9 cellular contexts compared by ENCODE assay signal in the genomic region with DNA sequence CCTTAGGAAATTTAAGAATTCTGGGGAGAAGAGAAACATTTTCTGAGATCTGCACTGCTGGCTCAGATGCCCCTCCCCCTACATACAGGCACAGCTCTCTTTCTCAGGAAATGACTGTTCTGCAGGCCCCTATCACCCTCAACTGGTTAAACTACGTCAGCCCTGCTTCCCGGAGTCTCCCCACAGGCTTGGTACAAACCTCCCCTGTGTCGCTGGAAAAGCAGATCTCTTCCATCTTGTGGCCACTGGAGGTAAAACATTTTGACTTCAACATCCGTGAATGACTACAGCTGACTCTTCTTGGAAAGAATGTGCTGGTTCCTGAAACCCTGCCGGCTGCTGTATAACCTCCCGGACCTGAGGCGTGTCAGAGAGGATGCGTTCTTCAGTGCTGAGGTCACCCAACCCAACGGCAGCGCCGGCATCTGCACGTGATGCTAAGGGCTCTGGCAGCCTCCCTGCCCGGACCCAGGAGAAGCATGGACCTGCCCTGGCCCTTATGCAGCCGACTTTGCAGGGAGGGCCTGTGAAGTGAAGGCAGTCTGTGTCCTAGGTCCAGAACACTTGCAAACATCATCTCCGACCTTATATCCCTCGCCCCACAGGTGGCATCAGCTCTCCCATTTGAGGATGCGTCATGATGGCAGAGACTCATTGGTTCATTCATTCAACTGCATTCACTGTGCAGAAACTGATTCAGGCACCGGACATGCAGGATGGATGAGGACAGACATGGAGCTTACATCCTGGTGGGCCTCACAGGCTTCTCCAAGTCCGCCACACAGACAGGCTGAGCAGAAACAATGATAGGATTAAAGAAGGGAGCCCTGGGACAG.
DNase-seq lines count a peak whose midpoint lies in the region; ATAC-seq and TF ChIP-seq lines count a peak whose summit lies in the region.
"Had no signal": no experiment of that assay in that cellular context is flagged by ENCODE, and none has a peak within 500 bp of the region (broad histone marks: within the 10 kb centered on the region; RNA-seq: fewer than 3 reads in every experiment).

No MANE protein-coding gene starts in this region.

- no peaks in the 10 kb centered on the region for H3K9me3 ChIP-seq in colonic mucosa

- intact Hi-C loops in colonic mucosa (cut with DNase I), result loop anchor here (2.0 to 5.0 kb wide), 2 partner anchors 81 to 209 kb away; no protein-coding TSS in a partner anchor

- TF ChIP-seq CTCF in colonic mucosa (IDR thresholded peaks at IDR 0.05), result peak; percentile 49

- H3K27ac ChIP-seq in colonic mucosa, result peak overlapping the region; percentile 58
- H3K27ac ChIP-seq: C4-2B had no signal

- peaks cover 4% of the 10 kb centered on the region for H3K4me1 ChIP-seq in colonic mucosa

- peak; percentile 10 for DNase-seq in NCI-H187 treated with DMSO at 0.1 percent for 48 hours (lab: John Stamatoyannopoulos, UW)
- DNase-seq in NCI-H187 (lab: John Stamatoyannopoulos, UW), result no peak
- peak; percentile 99 for DNase-seq in NCI-H226
- peak; percentile 65 to 67 for DNase-seq in activated CD4-positive, alpha-beta T cell treated with anti-CD3 and anti-CD28 coated beads for 24 hours (ENCODE audit: low read depth in 2 of 2)
- DNase-seq in colonic mucosa, result peak; percentile 76
- peak; percentile 96 for DNase-seq in left kidney (ENCODE audit: low read depth, low spot score)
- peak; percentile 47 to 51 for DNase-seq in stimulated activated CD4-positive, alpha-beta T cell treated with anti-CD3 and anti-CD28 coated beads, Interleukin-1b, Interleukin-23, amount 100 ng/mL, for 4 hours (ENCODE audit: low read depth in 2 of 2)

- no peak overlapping the region for H3K4me3 ChIP-seq in colonic mucosa

- ATAC-seq in HG03103 (IDR thresholded peaks at IDR 0.05; ENCODE audit: low read depth, unreplicated experiment), result peak; percentile 45

- H3K27me3 ChIP-seq in colonic mucosa, result no peaks in the 10 kb centered on the region

- no peaks in the 10 kb centered on the region for H3K36me3 ChIP-seq in colonic mucosa

- peak overlapping the region; percentile 0 to 38 for H3K9ac ChIP-seq in colonic mucosa (ENCODE audit: low read depth in 2 of 2, low read length in 2 of 2)

Comparison
In these comparisons a context has a peak if more than half of its experiments do, and no peak if none do; other contexts are left out.
1. DNase-seq: peak in NCI-H187 treated with DMSO at 0.1 percent for 48 hours (single experiment), NCI-H226 (single experiment), activated CD4-positive, alpha-beta T cell treated with anti-CD3 and anti-CD28 coated beads for 24 hours (2 of 2), colonic mucosa (single experiment), left kidney (single experiment) and stimulated activated CD4-positive, alpha-beta T cell treated with anti-CD3 and anti-CD28 coated beads, Interleukin-1b, Interleukin-23, amount 100 ng/mL, for 4 hours (2 of 2); none in NCI-H187 (0 of 2).